In genomic region chr1:14352897-14353296, GRCh38 we compare ENCODE assay signal across 6 cellular contexts.
"Had no signal": no experiment of that assay in that cellular context is flagged by ENCODE, and none has a peak within 500 bp of the region (broad histone marks: within the 10 kb centered on the region; RNA-seq: fewer than 3 reads in every experiment).

No MANE protein-coding gene starts in this region.

- FAIRE-seq: H1, H54, HTR-8/SVneo had no signal

- DNase-seq: H9, HCEC 1CT had no signal

- H2AFZ ChIP-seq: GM23338 had no signal

- ATAC-seq: GM23338 had no signal

- H3K4me3 ChIP-seq: GM23338 had no signal

- H3K4me2 ChIP-seq: GM23338 had no signal
